ENCODE assay signal across 9 cellular contexts in the genomic region with DNA sequence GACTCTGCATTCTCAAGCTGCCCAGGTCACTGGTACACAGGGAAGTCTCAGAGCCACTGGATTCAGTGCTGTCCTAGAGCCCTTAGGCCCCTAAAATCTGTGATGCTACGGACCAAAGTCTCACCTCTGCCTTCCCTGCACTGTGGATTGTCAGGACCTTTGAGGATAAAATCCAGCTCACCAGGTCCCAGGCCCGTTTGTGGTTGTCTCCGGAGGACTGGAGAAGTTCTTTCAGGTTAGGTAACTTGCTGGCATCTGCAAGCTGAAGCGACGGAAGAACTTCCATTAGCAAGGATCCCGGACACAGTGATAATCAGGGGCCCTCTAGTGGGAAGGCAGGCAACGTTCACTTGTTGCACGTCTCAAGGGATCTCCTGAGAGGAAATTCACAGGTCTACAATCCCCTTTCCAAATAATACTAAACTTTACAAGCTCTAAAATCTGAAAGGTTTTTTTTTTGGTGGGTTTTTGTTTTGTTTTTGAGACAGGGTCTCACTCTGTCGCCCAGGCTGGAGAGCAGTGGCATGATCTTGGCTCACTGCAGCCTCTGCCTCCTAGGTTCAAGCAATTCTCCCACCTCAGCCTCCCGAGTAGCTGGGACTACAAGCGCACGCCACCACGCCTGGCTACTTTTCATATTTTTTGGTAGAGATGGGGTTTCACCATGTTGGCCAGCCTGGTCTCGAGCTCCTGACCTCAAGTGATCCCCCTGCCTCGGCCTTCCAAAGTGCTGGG. TPM values are rescaled to one million over a fixed set of nuclear protein-coding genes. Genes with fewer than 3 reads are reported as not detected.
DNase-seq lines count a peak whose midpoint lies in the region; ATAC-seq, FAIRE-seq and TF ChIP-seq lines count a peak whose summit lies in the region.
"Not testable (repeated sequence)": the region's sequence is repeated elsewhere in the genome, so short reads cannot be mapped to it uniquely, and the experiment has no call there.
"Had no signal": no experiment of that assay in that cellular context is flagged by ENCODE, and none has a peak within 500 bp of the region (broad histone marks: within the 10 kb centered on the region; RNA-seq: fewer than 3 reads in every experiment).

No MANE protein-coding gene starts in this region.

- CTCF ChIA-PET in OCI-LY7 (lab: Charles Lee; ENCODE audit: unreplicated experiment): not testable (repeated sequence)
- CTCF ChIA-PET in activated CD8-positive, alpha-beta T cell treated with anti-CD3 and anti-CD28 coated beads for 36 hours (lab: Charles Lee): interaction anchor here (0.7 to 3.6 kb wide), 18 partner anchors 8 to 151 kb away, joined by 3 to 19 read pairs (median 4); partner anchors contain the start of genes CILP, CLPX and PARP16
- CTCF ChIA-PET in endothelial cell of umbilical vein (lab: Charles Lee): interaction anchor here (0.7 to 3.7 kb wide), 21 partner anchors 9 to 228 kb away, joined by 3 to 18 read pairs (median 5); partner anchors contain the start of genes CLPX and PARP16

- not testable (repeated sequence) for TF ChIP-seq POLR2A in endothelial cell of umbilical vein (IDR thresholded peaks at IDR 0.05; ENCODE audit: low read depth, low read length); ovary (IDR thresholded peaks at IDR 0.05)

- not testable (repeated sequence) for H3K27ac Mint-ChIP-seq in activated CD8-positive, alpha-beta T cell treated with anti-CD3 and anti-CD28 coated beads for 36 hours

- intact Hi-C loops in OCI-LY7 (cut with micrococcal nuclease; ENCODE audit: unreplicated experiment); activated CD8-positive, alpha-beta T cell treated with anti-CD3 and anti-CD28 coated beads for 36 hours (cut with micrococcal nuclease): not testable (repeated sequence)
- intact Hi-C loops in endothelial cell of umbilical vein (cut with micrococcal nuclease) (loop anchor here (1.0 kb wide), 3 partner anchors 82 to 238 kb away; no protein-coding TSS in a partner anchor), ovary (cut with DNase I) (loop anchor here (2.0 to 10.0 kb wide), 4 partner anchors 32 to 216 kb away; partner anchors contain the start of gene CLPX (in 1 of the 4))

- ATAC-seq in activated CD8-positive, alpha-beta T cell treated with anti-CD3 and anti-CD28 coated beads for 36 hours: peak; percentile 64

- H3K9me2 ChIP-seq in OCI-LY7 (ENCODE audit: insufficient read depth, low read length): not testable (repeated sequence)

- H3K36me3 ChIP-seq in OCI-LY7 (ENCODE audit: insufficient read depth, low read length): peaks cover 12% of the 10 kb centered on the region; the same call in 1 of the 2 replicates
- not testable (repeated sequence) for H3K36me3 ChIP-seq in endothelial cell of umbilical vein (ENCODE audit: control insufficient read depth in 2 of 2, extremely low read depth in 1 of 2, insufficient read depth in 2 of 2, low read length in 2 of 2); ovary

- not testable (repeated sequence) for H3K9ac ChIP-seq in endothelial cell of umbilical vein (replicated peaks; ENCODE audit: extremely low read depth, insufficient read depth, low read length)

- not testable (repeated sequence) for H3K36me3 Mint-ChIP-seq in activated CD8-positive, alpha-beta T cell treated with anti-CD3 and anti-CD28 coated beads for 36 hours (ENCODE audit: low read depth)

- not testable (repeated sequence) for H3K27ac ChIP-seq in OCI-LY7 (ENCODE audit: low read depth, low read length, poor library complexity, severe bottlenecking); endothelial cell of umbilical vein (ENCODE audit: insufficient read depth, low read depth, low read length); ovary

- peaks cover 14% of the 10 kb centered on the region for H3K4me1 Mint-ChIP-seq in activated CD8-positive, alpha-beta T cell treated with anti-CD3 and anti-CD28 coated beads for 36 hours (ENCODE audit: low read depth)

- H3K4me1 ChIP-seq in OCI-LY7 (ENCODE audit: insufficient read depth, low read length, poor library complexity, severe bottlenecking); endothelial cell of umbilical vein (ENCODE audit: control insufficient read depth, extremely low read depth, insufficient read depth, low read length); ovary (ENCODE audit: insufficient read depth): not testable (repeated sequence)

- H2AFZ ChIP-seq in OCI-LY7 (ENCODE audit: low read length): not testable (repeated sequence)
- H2AFZ ChIP-seq in endothelial cell of umbilical vein (ENCODE audit: low read depth, low read length): peak overlapping the region; percentile 33

- not testable (repeated sequence) for H3K9me3 Mint-ChIP-seq in activated CD8-positive, alpha-beta T cell treated with anti-CD3 and anti-CD28 coated beads for 36 hours

- not testable (repeated sequence) for H3K9me1 ChIP-seq in endothelial cell of umbilical vein (replicated peaks; ENCODE audit: control insufficient read depth, extremely low read depth, insufficient read depth, low read length)

- not testable (repeated sequence) for H3K27me3 ChIP-seq in endothelial cell of umbilical vein (ENCODE audit: control insufficient read depth in 2 of 2, insufficient read depth in 2 of 2, low read length in 2 of 2); ovary

- H3K4me3 Mint-ChIP-seq in activated CD8-positive, alpha-beta T cell treated with anti-CD3 and anti-CD28 coated beads for 36 hours: not testable (repeated sequence)

- POLR2A ChIA-PET in OCI-LY7 (lab: Charles Lee) (interaction anchor here (0.7 kb wide), 1 partner anchor 8 kb away, joined by 3 read pairs; no protein-coding TSS in a partner anchor), endothelial cell of umbilical vein (lab: Charles Lee) (interaction anchor here (0.7 kb wide), 1 partner anchor 126 kb away, joined by 3 read pairs; no protein-coding TSS in a partner anchor)
- POLR2A ChIA-PET in activated CD8-positive, alpha-beta T cell treated with anti-CD3 and anti-CD28 coated beads for 36 hours (lab: Charles Lee): interaction anchor here (0.7 to 1.4 kb wide), 4 partner anchors 12 to 426 kb away, joined by 3 to 6 read pairs (median 4); partner anchors contain the start of genes PARP16 and RNU5B-1

- not testable (repeated sequence) for BruUV-seq in OCI-LY7 (replicated peaks; lab: Mats Ljungman, UMichigan); endothelial cell of umbilical vein (replicated peaks; lab: Mats Ljungman, UMichigan)

- not testable (repeated sequence) for H3K4me2 ChIP-seq in OCI-LY7 (ENCODE audit: low read length); endothelial cell of umbilical vein (ENCODE audit: insufficient read depth, low read length)

- TF ChIP-seq EP300 in ovary (IDR thresholded peaks at IDR 0.05): not testable (repeated sequence)

- dilution Hi-C loops in endothelial cell of umbilical vein (cut with MboI; ENCODE audit: extremely low pct_ligation_motif_present, low sequenced_read_pairs): not testable (repeated sequence)

- H3K9me3 ChIP-seq in OCI-LY7 (ENCODE audit: low read length); endothelial cell of umbilical vein (replicated peaks; ENCODE audit: control insufficient read depth, insufficient read depth, low read length); ovary: not testable (repeated sequence)

- DNase-seq in ELF-1 (ENCODE audit: low read depth, low spot score): peak; percentile 77
- peak; percentile 76 for DNase-seq in KBM-7
- peak; percentile 21 for DNase-seq in OCI-LY7 (ENCODE audit: low spot score)
- peak; percentile 47 for DNase-seq in activated CD8-positive, alpha-beta T cell treated with anti-CD3 and anti-CD28 coated beads for 36 hours
- peak; percentile 59 for DNase-seq in endothelial cell of umbilical vein (ENCODE audit: low read depth, low spot score)
- DNase-seq in iPS-NIHi7 (ENCODE audit: extremely low spot score): peak; percentile 81
- peak; percentile 72 to 85 (median 78) for DNase-seq in ovary
- peak; percentile 69 for DNase-seq in urothelium cell line (ENCODE audit: low spot score)

- H3K27me3 Mint-ChIP-seq in activated CD8-positive, alpha-beta T cell treated with anti-CD3 and anti-CD28 coated beads for 36 hours: not testable (repeated sequence)

- in situ Hi-C loops in KBM-7 (cut with MboI; ENCODE audit: low pct_unique_long_range_greater_than_20kb, low sequenced_read_pairs): loop anchor here (10.0 kb wide), 1 partner anchor 66 kb away; no protein-coding TSS in a partner anchor

- not testable (repeated sequence) for H3K79me2 ChIP-seq in OCI-LY7 (ENCODE audit: insufficient read depth, low read depth, low read length); endothelial cell of umbilical vein (ENCODE audit: control insufficient read depth, insufficient read depth, low read length)

- not testable (repeated sequence) for H4K20me1 ChIP-seq in OCI-LY7 (ENCODE audit: insufficient read depth, low read length); endothelial cell of umbilical vein (replicated peaks; ENCODE audit: control insufficient read depth, extremely low read depth, insufficient read depth, low read length)

- WGBS in ovary, 3 donors: 46 to 48% (median 47%) methylated on average over 15 of the region's 15 CpGs

- FAIRE-seq in endothelial cell of umbilical vein (lab: Jason Lieb, UNC): peak; percentile 95
- not testable (repeated sequence) for FAIRE-seq in urothelium cell line (lab: Jason Lieb, UNC)

- not testable (repeated sequence) for H3K4me3 ChIP-seq in OCI-LY7 (ENCODE audit: low read depth, low read length, poor library complexity, severe bottlenecking); endothelial cell of umbilical vein (replicated peaks in 1 of 3; ENCODE audit: insufficient read depth in 1 of 3, low read depth in 1 of 3, low read length in 3 of 3); ovary

- peak; percentile 72 for TF ChIP-seq CTCF in OCI-LY7 (conservative IDR thresholded peaks at IDR 0.05; ENCODE audit: low read length)
- TF ChIP-seq CTCF in activated CD8-positive, alpha-beta T cell treated with anti-CD3 and anti-CD28 coated beads for 36 hours (IDR thresholded peaks at IDR 0.05): peak; percentile 45
- TF ChIP-seq CTCF in endothelial cell of umbilical vein (IDR thresholded peaks at IDR 0.05; ENCODE audit: extremely low read depth in 1 of 2, insufficient read depth in 1 of 2, low read depth in 1 of 2, low read length in 2 of 2): peak; percentile 61 to 80
- peak; percentile 61 to 87 (median 84) for TF ChIP-seq CTCF in ovary (IDR thresholded peaks at IDR 0.05)

RNA-seq across cellular contexts. Expression of gene PARP16, which starts 15.7 kb away (rescaled TPM):
- 10.8 and 21.2 TPM in 2 replicates for total RNA-seq in OCI-LY7 (2014; rRNA removed; shearing (Covaris generic))
- total RNA-seq in OCI-LY7 (2022) (24.9 and 26.0 TPM in 2 replicates), endothelial cell of umbilical vein (6.0 and 6.3 TPM in 2 replicates), ovary (10 to 100 TPM in 5 of 7 donors, 1 to 10 TPM in 2; 8.8 to 20.2 (median 13.4) TPM)
- total RNA-seq in activated CD8-positive, alpha-beta T cell treated with anti-CD3 and anti-CD28 coated beads for 36 hours: 10 to 100 TPM; 17.9 to 20.5 TPM
- polyA plus RNA-seq in endothelial cell of umbilical vein (3.9 and 4.4 TPM in 2 replicates), ovary (10 to 100 TPM; 12.1 to 19.2 TPM)
- polyA plus RNA-seq in endothelial cell of umbilical vein (2011; cell fraction: cytosol; rRNA removed): 4.8 and 5.6 TPM in 2 replicates
- 3.7 and 4.6 TPM in 2 replicates for polyA plus RNA-seq in endothelial cell of umbilical vein (2011; cell fraction: nucleus; rRNA removed)
- polyA plus RNA-seq in endothelial cell of umbilical vein (2012): 4.8 and 5.4 TPM in 2 replicates
- 3.5 and 4.1 TPM in 2 replicates for polyA minus RNA-seq in endothelial cell of umbilical vein
- polyA minus RNA-seq in endothelial cell of umbilical vein (2011; cell fraction: cytosol; rRNA and poly(A)+ RNA removed): 12.3 TPM
- 1.1 and 1.8 TPM in 2 replicates for polyA minus RNA-seq in endothelial cell of umbilical vein (2011; cell fraction: nucleus; rRNA and poly(A)+ RNA removed)

RNA-seq across cellular contexts. Expression of gene RNU5A-1, which starts 24.9 kb away (rescaled TPM):
- total RNA-seq in OCI-LY7 (2014; rRNA removed; shearing (Covaris generic)): not detected in 2 replicates
- total RNA-seq in OCI-LY7 (2022) (not detected in 2 replicates), endothelial cell of umbilical vein (not detected in 2 replicates), ovary (not detected)
- total RNA-seq in activated CD8-positive, alpha-beta T cell treated with anti-CD3 and anti-CD28 coated beads for 36 hours: not detected
- polyA plus RNA-seq in endothelial cell of umbilical vein (not detected in 2 replicates), ovary (not detected)
- polyA plus RNA-seq in endothelial cell of umbilical vein (2011; cell fraction: cytosol; rRNA removed): not detected in 2 replicates
- polyA plus RNA-seq in endothelial cell of umbilical vein (2011; cell fraction: nucleus; rRNA removed): not detected in 2 replicates
- polyA plus RNA-seq in endothelial cell of umbilical vein (2012): not detected in 2 replicates
- under 0.01 TPM in 1 of 2 replicates, not detected in the other for polyA minus RNA-seq in endothelial cell of umbilical vein
- 512 TPM for polyA minus RNA-seq in endothelial cell of umbilical vein (2011; cell fraction: cytosol; rRNA and poly(A)+ RNA removed)
- polyA minus RNA-seq in endothelial cell of umbilical vein (2011; cell fraction: nucleus; rRNA and poly(A)+ RNA removed): under 0.01 TPM in 2 replicates
- total RNA-seq: T-cell had no signal

RNA-seq across cellular contexts. Expression of gene RNU5B-1, which starts 33.5 kb away (rescaled TPM):
- total RNA-seq in OCI-LY7 (2014; rRNA removed; shearing (Covaris generic)): not detected in 2 replicates
- total RNA-seq in OCI-LY7 (2022) (not detected in 2 replicates), endothelial cell of umbilical vein (not detected in 2 replicates), ovary (10 to 100 TPM in 5 of 7 donors, not detected in 2; 22.1 to 67.7 (median 29.6) TPM)
- total RNA-seq in activated CD8-positive, alpha-beta T cell treated with anti-CD3 and anti-CD28 coated beads for 36 hours: not detected
- polyA plus RNA-seq in endothelial cell of umbilical vein (not detected in 2 replicates), ovary (not detected)
- polyA plus RNA-seq in endothelial cell of umbilical vein (2011; cell fraction: cytosol; rRNA removed): not detected in 2 replicates
- polyA plus RNA-seq in endothelial cell of umbilical vein (2011; cell fraction: nucleus; rRNA removed): under 0.01 TPM in 1 of 2 replicates, not detected in the other
- polyA plus RNA-seq in endothelial cell of umbilical vein (2012): under 0.01 TPM in 1 of 2 replicates, not detected in the other
- under 0.01 TPM in 2 replicates for polyA minus RNA-seq in endothelial cell of umbilical vein
- polyA minus RNA-seq in endothelial cell of umbilical vein (2011; cell fraction: cytosol; rRNA and poly(A)+ RNA removed): 2,482 TPM
- polyA minus RNA-seq in endothelial cell of umbilical vein (2011; cell fraction: nucleus; rRNA and poly(A)+ RNA removed): under 0.01 TPM in 2 replicates

RNA-seq across cellular contexts. Expression of gene CILP, which starts 59.7 kb away (rescaled TPM):
- not detected in 2 replicates for total RNA-seq in OCI-LY7 (2014; rRNA removed; shearing (Covaris generic))
- total RNA-seq in OCI-LY7 (2022) (0.06 TPM in 1 of 2 replicates, not detected in the other), endothelial cell of umbilical vein (not detected in 2 replicates), ovary (10 to 100 TPM in 3 of 7 donors, 1 to 10 TPM in 4; 1.2 to 24.3 (median 4.6) TPM)
- total RNA-seq in activated CD8-positive, alpha-beta T cell treated with anti-CD3 and anti-CD28 coated beads for 36 hours: not detected
- polyA plus RNA-seq in endothelial cell of umbilical vein (0.01 and 0.02 TPM in 2 replicates), ovary (10 to 100 TPM in 1 of 2 donors, 1 to 10 TPM in 1; 1.6 to 34.1 TPM)
- polyA plus RNA-seq in endothelial cell of umbilical vein (2011; cell fraction: cytosol; rRNA removed): not detected in 2 replicates
- 0.04 and 0.14 TPM in 2 replicates for polyA plus RNA-seq in endothelial cell of umbilical vein (2011; cell fraction: nucleus; rRNA removed)
- not detected in 2 replicates for polyA plus RNA-seq in endothelial cell of umbilical vein (2012)
- polyA minus RNA-seq in endothelial cell of umbilical vein: 0.02 TPM in 1 of 2 replicates, not detected in the other
- not detected for polyA minus RNA-seq in endothelial cell of umbilical vein (2011; cell fraction: cytosol; rRNA and poly(A)+ RNA removed)
- polyA minus RNA-seq in endothelial cell of umbilical vein (2011; cell fraction: nucleus; rRNA and poly(A)+ RNA removed): 0.10 TPM in 1 of 2 replicates, not detected in the other

Comparison
In these comparisons a context has a peak if more than half of its experiments do, and no peak if none do; other contexts are left out.
1. DNase-seq: peak in every context shown above with its lines; median percentile 81 in iPS-NIHi7; 78 in ovary; 77 in ELF-1; 76 in KBM-7; 69 in urothelium cell line; 59 in endothelial cell of umbilical vein; 47 in activated CD8-positive, alpha-beta T cell treated with anti-CD3 and anti-CD28 coated beads for 36 hours; 21 in OCI-LY7.